Comparison of ENCODE assay signal across 8 cellular contexts in the genomic region with DNA sequence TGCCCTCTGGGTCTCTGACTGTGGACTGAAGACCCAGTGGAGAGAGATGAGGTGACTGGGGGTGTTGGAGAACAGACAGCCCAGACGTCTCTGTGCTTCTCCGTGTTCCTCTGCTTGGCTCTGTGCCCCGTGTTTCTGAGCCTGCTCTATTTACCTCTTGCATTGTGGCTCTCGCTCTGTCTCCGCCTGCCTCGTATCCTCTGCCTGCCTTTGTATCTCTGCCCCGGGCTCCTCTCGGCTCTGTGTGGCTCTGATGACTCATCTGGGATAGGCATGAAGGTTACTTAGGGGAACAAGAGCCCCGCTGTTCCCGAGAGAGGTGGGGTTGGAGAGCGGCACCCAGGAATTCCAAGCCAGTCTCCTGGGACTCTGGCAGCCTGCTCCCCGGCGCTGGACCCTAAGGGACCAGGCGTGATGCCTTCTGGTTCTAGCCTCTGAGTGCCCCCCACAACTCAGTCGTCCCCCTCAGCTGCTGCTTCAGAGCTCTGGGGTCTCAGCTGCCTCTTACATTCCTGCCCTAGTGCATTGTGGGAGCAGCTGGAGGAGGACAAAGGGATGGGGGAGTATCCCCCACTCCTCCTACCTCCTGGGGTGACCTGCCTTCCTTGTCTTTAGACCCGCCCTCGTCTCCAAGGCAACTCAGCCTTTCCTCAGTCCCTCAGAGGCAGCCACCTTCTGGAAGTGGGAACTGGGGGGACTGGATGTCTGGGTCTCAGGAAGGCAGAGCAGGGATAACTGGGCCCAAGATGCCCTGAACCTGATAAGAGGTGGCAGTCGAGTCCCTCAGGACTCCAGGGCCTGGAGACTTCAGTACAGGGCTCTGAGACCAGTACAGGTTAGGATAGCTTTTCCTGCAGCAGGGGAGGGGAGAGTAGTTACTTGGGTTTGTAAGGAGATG. TPM values are rescaled to one million over a fixed set of nuclear protein-coding genes. Genes with fewer than 3 reads are reported as not detected.
DNase-seq lines count a peak whose midpoint lies in the region; ATAC-seq and TF ChIP-seq lines count a peak whose summit lies in the region.

No MANE protein-coding gene starts in this region.

- POLR2A ChIA-PET in HEK293 (lab: Yijun Ruan, JAX): interaction anchor here (0.6 to 2.9 kb wide), 6 partner anchors 10 to 155 kb away, joined by 3 to 24 read pairs (median 4); partner anchors contain the start of genes FLOT1, GTF2H4 and VARS2
- POLR2A ChIA-PET in RWPE1 (lab: Yijun Ruan, JAX; ENCODE audit: low non-redundant PET): interaction anchor here (0.7 kb wide), 1 partner anchor 22 kb away, joined by 5 read pairs; the partner anchor contains the start of gene GTF2H4

- H3K4me1 ChIP-seq in HEK293 (ENCODE audit: control insufficient read depth, insufficient read depth, low read length) (peaks cover 35% of the 10 kb centered on the region), skeletal muscle tissue (ENCODE audit: control insufficient read depth in 3 of 3, insufficient read depth in 3 of 3, low read length in 3 of 3) (peaks cover 45 to 72% (median 71%) of the 10 kb centered on the region in 3 donors)

- DNase-seq in AG10803 (ENCODE audit: low read depth): peak; percentile 75
- peak; percentile 96 for DNase-seq in RWPE1 (ENCODE audit: low spot score)
- peak; percentile 69 to 72 for DNase-seq in cardiac fibroblast (ENCODE audit: low read depth in 2 of 2)
- peak; percentile 96 for DNase-seq in islet precursor cell

- CTCF ChIA-PET in HEK293 (lab: Yijun Ruan, JAX) (interaction anchor here (0.5 to 14.8 kb wide), 11 partner anchors 9 to 345 kb away, joined by 3 to 332 read pairs (median 3); partner anchors contain the start of gene VARS2), RWPE1 (lab: Yijun Ruan, JAX) (interaction anchor here (0.6 kb wide), 2 partner anchors 28 to 58 kb away, joined by 3 to 4 read pairs; partner anchors contain the start of gene VARS2)

- peak overlapping the region; percentile 69 for H3K27ac ChIP-seq in HEK293 (ENCODE audit: extremely low read depth, low read depth, low read length)
- H3K27ac ChIP-seq in RWPE1: peak overlapping the region; percentile 99
- peak overlapping the region; percentile 93 for H3K27ac ChIP-seq in skeletal muscle tissue (ENCODE audit: low read depth, low read length)

- H3K9me3 ChIP-seq in HEK293 (ENCODE audit: control insufficient read depth, insufficient read depth, low read depth, low read length) (no peaks in the 10 kb centered on the region), skeletal muscle tissue (ENCODE audit: control insufficient read depth in 3 of 3, low read length in 3 of 3) (no peaks in the 10 kb centered on the region)

- peak overlapping the region; percentile 78 for H3K4me3 ChIP-seq in AG10803 (ENCODE audit: low read length)
- peak overlapping the region; percentile 47 for H3K4me3 ChIP-seq in HEK293 (ENCODE audit: low read depth, low read length)
- peak overlapping the region; percentile 60 to 72 for H3K4me3 ChIP-seq in cardiac fibroblast (replicated peaks in 1 of 2; ENCODE audit: low read depth in 2 of 2, low read length in 2 of 2)
- H3K4me3 ChIP-seq in skeletal muscle tissue (ENCODE audit: low read length in 3 of 3): peak overlapping the region; percentile 83 to 88 (median 88)

- H3K36me3 ChIP-seq in HEK293 (ENCODE audit: control insufficient read depth in 2 of 2, insufficient read depth in 1 of 2, low read length in 2 of 2): peaks cover 0 to 27% of the 10 kb centered on the region in 2 experiments; a peak in 1 of 3 replicates
- H3K36me3 ChIP-seq in skeletal muscle tissue (ENCODE audit: control insufficient read depth in 3 of 3, insufficient read depth in 3 of 3, low read length in 3 of 3): peaks cover 23 to 27% (median 24%) of the 10 kb centered on the region in 3 donors

- H3K9ac ChIP-seq in skeletal muscle tissue (ENCODE audit: low read depth in 1 of 3, low read length in 3 of 3): peak overlapping the region; percentile 78 to 89 (median 81)

- TF ChIP-seq CTCF in AG10803 (conservative IDR thresholded peaks at IDR 0.05; ENCODE audit: low read length): no peak
- TF ChIP-seq CTCF in HEK293 (tag by site-specific recombination; IDR thresholded peaks at IDR 0.05): no peak
- TF ChIP-seq CTCF in RWPE1 (conservative IDR thresholded peaks at IDR 0.05; ENCODE audit: low read depth): no peak
- TF ChIP-seq CTCF in cardiac fibroblast (IDR thresholded peaks at IDR 0.05; ENCODE audit: low read depth, low read length): no peak

- H3K27me3 ChIP-seq in skeletal muscle tissue (ENCODE audit: control insufficient read depth in 3 of 3, insufficient read depth in 3 of 3, low read length in 3 of 3): no peaks in the 10 kb centered on the region

- ATAC-seq in GM21515 (IDR thresholded peaks at IDR 0.05; ENCODE audit: unreplicated experiment) (no peak), GM19467 (IDR thresholded peaks at IDR 0.05; ENCODE audit: unreplicated experiment) (no peak)

TF ChIP-seq in HEK293, 187 proteins besides CTCF, POLR2A, EP300 and RAD21 (continues in another document):
- TF ChIP-seq, protein P1, sequence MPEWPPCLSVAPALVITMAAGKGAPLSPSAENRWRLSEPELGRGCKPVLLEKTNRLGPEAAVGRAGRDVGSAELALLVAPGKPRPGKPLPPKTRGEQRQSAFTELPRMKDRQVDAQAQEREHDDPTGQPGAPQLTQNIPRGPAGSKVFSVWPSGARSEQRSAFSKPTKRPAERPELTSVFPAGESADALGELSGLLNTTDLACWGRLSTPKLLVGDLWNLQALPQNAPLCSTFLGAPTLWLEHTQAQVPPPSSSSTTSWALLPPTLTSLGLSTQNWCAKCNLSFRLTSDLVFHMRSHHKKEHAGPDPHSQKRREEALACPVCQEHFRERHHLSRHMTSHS (tag by site-specific recombination; IDR thresholded peaks at IDR 0.05): no peak
- TF ChIP-seq ZNF626 (tag by site-specific recombination; IDR thresholded peaks at IDR 0.05) (no peak), OSR2 (tag by site-specific recombination; IDR thresholded peaks at IDR 0.05) (no peak), ZNF416 (tag by site-specific recombination; IDR thresholded peaks at IDR 0.05) (no peak), ZNF777 (tag by site-specific recombination; IDR thresholded peaks at IDR 0.05; ENCODE audit: borderline replicate concordance) (no peak; the same call in 1 of the 2 replicates), HOXA7 (CRISPR knock-in tag; IDR thresholded peaks at IDR 0.05; ENCODE audit: borderline replicate concordance) (no peak), ZNF184 (tag by site-specific recombination; IDR thresholded peaks at IDR 0.05) (no peak), ZNF707 (tag by site-specific recombination; IDR thresholded peaks at IDR 0.05) (no peak), FEZF1 (tag by site-specific recombination; IDR thresholded peaks at IDR 0.05) (no peak), KLF9 (tag by site-specific recombination; IDR thresholded peaks at IDR 0.05; ENCODE audit: low read depth) (no peak; the same call in 1 of the 2 replicates), SP7 (tag by site-specific recombination; IDR thresholded peaks at IDR 0.05) (peak; percentile 71; the same call in 1 of the 2 replicates), ZNF664 (tag by site-specific recombination; IDR thresholded peaks at IDR 0.05) (no peak), ZNF629 (tag by site-specific recombination; IDR thresholded peaks at IDR 0.05) (peak; percentile 33; the same call in 1 of the 2 replicates)
- TF ChIP-seq, protein P2, sequence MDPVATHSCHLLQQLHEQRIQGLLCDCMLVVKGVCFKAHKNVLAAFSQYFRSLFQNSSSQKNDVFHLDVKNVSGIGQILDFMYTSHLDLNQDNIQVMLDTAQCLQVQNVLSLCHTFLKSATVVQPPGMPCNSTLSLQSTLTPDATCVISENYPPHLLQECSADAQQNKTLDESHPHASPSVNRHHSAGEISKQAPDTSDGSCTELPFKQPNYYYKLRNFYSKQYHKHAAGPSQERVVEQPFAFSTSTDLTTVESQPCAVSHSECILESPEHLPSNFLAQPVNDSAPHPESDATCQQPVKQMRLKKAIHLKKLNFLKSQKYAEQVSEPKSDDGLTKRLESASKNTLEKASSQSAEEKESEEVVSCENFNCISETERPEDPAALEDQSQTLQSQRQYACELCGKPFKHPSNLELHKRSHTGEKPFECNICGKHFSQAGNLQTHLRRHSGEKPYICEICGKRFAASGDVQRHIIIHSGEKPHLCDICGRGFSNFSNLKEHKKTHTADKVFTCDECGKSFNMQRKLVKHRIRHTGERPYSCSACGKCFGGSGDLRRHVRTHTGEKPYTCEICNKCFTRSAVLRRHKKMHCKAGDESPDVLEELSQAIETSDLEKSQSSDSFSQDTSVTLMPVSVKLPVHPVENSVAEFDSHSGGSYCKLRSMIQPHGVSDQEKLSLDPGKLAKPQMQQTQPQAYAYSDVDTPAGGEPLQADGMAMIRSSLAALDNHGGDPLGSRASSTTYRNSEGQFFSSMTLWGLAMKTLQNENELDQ (tag by site-specific recombination; IDR thresholded peaks at IDR 0.05; ENCODE audit: low read depth): no peak
- TF ChIP-seq, protein P3, sequence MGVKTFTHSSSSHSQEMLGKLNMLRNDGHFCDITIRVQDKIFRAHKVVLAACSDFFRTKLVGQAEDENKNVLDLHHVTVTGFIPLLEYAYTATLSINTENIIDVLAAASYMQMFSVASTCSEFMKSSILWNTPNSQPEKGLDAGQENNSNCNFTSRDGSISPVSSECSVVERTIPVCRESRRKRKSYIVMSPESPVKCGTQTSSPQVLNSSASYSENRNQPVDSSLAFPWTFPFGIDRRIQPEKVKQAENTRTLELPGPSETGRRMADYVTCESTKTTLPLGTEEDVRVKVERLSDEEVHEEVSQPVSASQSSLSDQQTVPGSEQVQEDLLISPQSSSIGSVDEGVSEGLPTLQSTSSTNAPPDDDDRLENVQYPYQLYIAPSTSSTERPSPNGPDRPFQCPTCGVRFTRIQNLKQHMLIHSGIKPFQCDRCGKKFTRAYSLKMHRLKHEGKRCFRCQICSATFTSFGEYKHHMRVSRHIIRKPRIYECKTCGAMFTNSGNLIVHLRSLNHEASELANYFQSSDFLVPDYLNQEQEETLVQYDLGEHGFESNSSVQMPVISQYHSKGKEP (tag by site-specific recombination; IDR thresholded peaks at IDR 0.05): no peak
- TF ChIP-seq, protein P4, sequence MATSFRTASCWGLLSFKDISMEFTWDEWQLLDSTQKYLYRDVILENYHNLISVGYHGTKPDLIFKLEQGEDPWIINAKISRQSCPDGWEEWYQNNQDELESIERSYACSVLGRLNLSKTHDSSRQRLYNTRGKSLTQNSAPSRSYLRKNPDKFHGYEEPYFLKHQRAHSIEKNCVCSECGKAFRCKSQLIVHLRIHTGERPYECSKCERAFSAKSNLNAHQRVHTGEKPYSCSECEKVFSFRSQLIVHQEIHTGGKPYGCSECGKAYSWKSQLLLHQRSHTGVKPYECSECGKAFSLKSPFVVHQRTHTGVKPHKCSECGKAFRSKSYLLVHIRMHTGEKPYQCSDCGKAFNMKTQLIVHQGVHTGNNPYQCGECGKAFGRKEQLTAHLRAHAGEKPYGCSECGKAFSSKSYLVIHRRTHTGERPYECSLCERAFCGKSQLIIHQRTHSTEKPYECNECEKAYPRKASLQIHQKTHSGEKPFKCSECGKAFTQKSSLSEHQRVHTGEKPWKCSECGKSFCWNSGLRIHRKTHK (tag by site-specific recombination; IDR thresholded peaks at IDR 0.05): no peak

RNA-seq across cellular contexts. Expression of gene DDR1, which starts 1.9 kb away (rescaled TPM):
- total RNA-seq in skeletal muscle tissue: 40.7 TPM

RNA-seq across cellular contexts. Expression of gene GTF2H4, which starts 21.8 kb away (rescaled TPM):
- total RNA-seq in skeletal muscle tissue: 7.3 TPM

RNA-seq across cellular contexts. Expression of gene VARS2, which starts 27.8 kb away (rescaled TPM):
- total RNA-seq in skeletal muscle tissue: 12.5 TPM

RNA-seq across cellular contexts. Expression of gene SFTA2, which starts 45.7 kb away (rescaled TPM):
- not detected for total RNA-seq in skeletal muscle tissue

RNA-seq across cellular contexts. Expression of gene MUCL3, which starts 54.5 kb away (rescaled TPM):
- not detected for total RNA-seq in skeletal muscle tissue
